ENCODE assay signal across 8 cellular contexts in the genomic region with DNA sequence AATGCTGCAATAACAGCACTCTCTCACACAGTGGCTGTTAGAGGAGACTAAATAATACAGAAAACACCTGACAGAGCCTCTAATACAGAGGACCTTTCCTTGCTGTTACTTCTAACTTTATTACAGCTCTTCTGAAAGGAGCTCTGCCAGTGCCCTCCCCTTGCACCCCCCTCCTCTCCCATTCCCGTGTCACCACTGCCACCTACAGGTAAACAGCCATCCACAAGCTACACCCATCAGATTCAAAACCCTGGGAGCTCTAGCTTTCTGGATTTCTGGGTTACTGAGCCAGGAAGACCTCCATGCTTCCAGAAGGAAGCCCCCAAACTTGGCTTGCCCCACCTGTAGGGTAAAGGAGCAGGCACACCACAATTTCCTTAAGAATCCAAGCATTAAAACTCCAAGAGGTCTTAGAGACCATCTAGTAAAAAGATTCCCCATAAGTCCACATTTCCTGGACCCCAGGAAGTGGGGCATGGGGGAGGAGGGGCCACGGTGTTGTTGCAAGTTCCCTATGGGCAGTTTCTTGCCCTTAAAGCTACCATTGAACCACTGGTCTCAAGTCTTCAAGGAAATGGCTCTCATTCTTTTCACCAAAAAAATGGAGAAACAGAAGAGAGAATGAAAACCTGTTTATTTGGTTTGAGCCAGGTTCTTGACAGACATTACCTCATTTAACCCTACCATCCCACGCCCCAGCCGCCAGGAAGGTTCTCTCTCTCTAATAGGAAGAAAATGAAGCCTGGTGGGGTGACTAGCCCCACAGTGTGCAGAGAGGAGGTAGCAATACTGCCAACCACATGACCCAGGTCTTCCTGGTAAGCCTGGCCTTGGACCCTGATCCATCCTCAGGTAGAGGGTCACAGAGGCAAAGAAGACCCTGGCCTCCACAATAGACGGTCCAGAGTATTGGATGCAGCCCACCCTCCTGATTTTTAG. TPM values are rescaled to one million over a fixed set of nuclear protein-coding genes. Genes with fewer than 3 reads are reported as not detected.
A peak's percentile ranks its signal among the peaks of the same experiment; 100 is the strongest.
DNase-seq lines count a peak whose midpoint lies in the region; ATAC-seq and TF ChIP-seq lines count a peak whose summit lies in the region.

No MANE protein-coding gene starts in this region.

- H3K9me3 ChIP-seq in GM23248 (ENCODE audit: low read depth) (no peaks in the 10 kb centered on the region), lung (ENCODE audit: control insufficient read depth in 2 of 2, insufficient read depth in 1 of 2, low read length in 1 of 2) (no peaks in the 10 kb centered on the region)

- peaks cover 15% of the 10 kb centered on the region for H3F3A ChIP-seq in GM23248 (ENCODE audit: insufficient read depth)

- H3K4me3 ChIP-seq in AG09309 (ENCODE audit: control insufficient read depth, low read depth, low read length) (no peak overlapping the region), GM23248 (no peak overlapping the region), lung (no peak overlapping the region)

- no peak overlapping the region for H3K9ac ChIP-seq in GM23248

- TF ChIP-seq CTCF in AG09309 (IDR thresholded peaks at IDR 0.05; ENCODE audit: control insufficient read depth, insufficient read depth, low read depth, low read length, missing control alignments) (peak; percentile 93), lung (IDR thresholded peaks at IDR 0.05; ENCODE audit: control extremely low read depth, extremely low read depth) (peak; percentile 74)

- peaks cover 84% of the 10 kb centered on the region for H3K79me2 ChIP-seq in GM23248 (ENCODE audit: insufficient read depth)

- H3K27ac ChIP-seq in GM23248 (0 out of 2 replicates have a peak overlapping the region, but pooled peaks have one; percentile 30), lung (ENCODE audit: low read depth in 1 of 2, low read length in 1 of 2) (peak overlapping the region in 1 of 2 donors; percentile 34)

- H4K20me1 ChIP-seq in GM23248 (ENCODE audit: insufficient read depth), result no peaks in the 10 kb centered on the region

- 43 to 46% methylated on average over 5 of the region's 5 CpGs for WGBS in GM23248 (ENCODE audit: low coverage in 1 of 2, low lambda C conversion rate in 2 of 2, missing lambda C conversion rate in 2 of 2), 2 experiments
- 41 to 48% methylated on average over 5 of the region's 5 CpGs for WGBS in lung, 2 donors

- no peak overlapping the region for H2AFZ ChIP-seq in GM23248

- DNase-seq in AG09309 (ENCODE audit: low read depth) (no peak), GM23248 (peak; percentile 80), NCI-H510A treated with DMSO at 0.1 percent for 48 hours (lab: John Stamatoyannopoulos, UW) (peak; percentile 69), ecto neural progenitor cell (ENCODE audit: low spot score) (peak; percentile 83), lung (ENCODE audit: low spot score) (peak; percentile 82)
- peak; percentile 61 to 70 for DNase-seq in activated CD4-positive, alpha-beta T cell treated with anti-CD3 and anti-CD28 coated beads, Interleukin-2, amount 50 U/mL, for 48 hours
- DNase-seq in stimulated activated CD8-positive, alpha-beta memory T cell treated with anti-CD3 and anti-CD28 coated beads, Interleukin-15, amount 100 ng/mL, for 1 hour (ENCODE audit: low read depth), result peak; percentile 23

- ATAC-seq in lung (ENCODE audit: insufficient read depth, low FRiP score) (no peak), GM21825 (IDR thresholded peaks at IDR 0.05; ENCODE audit: unreplicated experiment) (no peak)

- in situ Hi-C loops in GM23248 (cut with MboI), result no loop called here

- H3K4me1 ChIP-seq in GM23248 (ENCODE audit: insufficient read depth) (peaks cover 62% of the 10 kb centered on the region), lung (ENCODE audit: control insufficient read depth in 2 of 2, insufficient read depth in 2 of 2, low read length in 2 of 2) (peaks cover 10 to 11% of the 10 kb centered on the region in 2 donors)

- H3K27me3 ChIP-seq in GM23248 (replicated peaks; ENCODE audit: insufficient read depth) (no peaks in the 10 kb centered on the region), lung (ENCODE audit: control insufficient read depth, insufficient read depth) (no peaks in the 10 kb centered on the region)

- H3K4me2 ChIP-seq in GM23248 (ENCODE audit: unreplicated experiment), result peak overlapping the region; percentile 28

- no peaks in the 10 kb centered on the region for H3K9me2 ChIP-seq in GM23248 (ENCODE audit: insufficient read depth)

- H3K36me3 ChIP-seq in GM23248 (ENCODE audit: low read depth) (no peaks in the 10 kb centered on the region), lung (ENCODE audit: control insufficient read depth in 2 of 2, insufficient read depth in 2 of 2, low read length in 2 of 2) (no peaks in the 10 kb centered on the region)

RNA-seq across cellular contexts. Expression of gene TOM1L2, which starts 52.8 kb away (rescaled TPM):
- total RNA-seq in GM23248 (2014; rRNA removed; shearing (Covaris generic)), result 31.0 and 50.2 TPM in 2 replicates
- 25.5 and 27.3 TPM in 2 replicates for polyA plus RNA-seq in GM23248 (2016; fragmentation: Nextera tagmentation; extraction: Ambion mirVana)
- 10 to 100 TPM; 45.1 to 56.5 TPM for total RNA-seq in lung
- 10 to 100 TPM; 21.5 to 26.5 TPM for polyA plus RNA-seq in lung

RNA-seq across cellular contexts. Expression of gene DRC3, which starts 53.2 kb away (rescaled TPM):
- total RNA-seq in GM23248 (2014; rRNA removed; shearing (Covaris generic)), result 1.0 and 3.6 TPM in 2 replicates
- polyA plus RNA-seq in GM23248 (2016; fragmentation: Nextera tagmentation; extraction: Ambion mirVana) (2.2 and 3.2 TPM in 2 replicates), lung (1 to 10 TPM; 6.6 to 7.2 TPM)
- 10 to 100 TPM; 19.7 to 29.5 TPM for total RNA-seq in lung
